ENCODE assay signal across 13 cellular contexts in genomic region chr2:174617713-174618112, GRCh38. TPM values are rescaled to one million over a fixed set of nuclear protein-coding genes. Genes with fewer than 3 reads are reported as not detected.
DNase-seq lines count a peak whose midpoint lies in the region; ATAC-seq and TF ChIP-seq lines count a peak whose summit lies in the region.
"Had no signal": no experiment of that assay in that cellular context is flagged by ENCODE, and none has a peak within 500 bp of the region (broad histone marks: within the 10 kb centered on the region; RNA-seq: fewer than 3 reads in every experiment).

No MANE protein-coding gene starts in this region.

- H2BK12ac ChIP-seq in trophoblast cell (ENCODE audit: low read length): peak overlapping the region; percentile 55
- H2BK12ac ChIP-seq in H9 (ENCODE audit: insufficient read length, low read depth, low read length): no peak overlapping the region

- H3K23me2 ChIP-seq in H9 (ENCODE audit: insufficient read length, low read depth, low read length, poor library complexity, severe bottlenecking): no peaks in the 10 kb centered on the region

- H3K4me3 Mint-ChIP-seq in CD14-positive monocyte (no peak overlapping the region), H9 (no peak overlapping the region)

- H3K36me3 Mint-ChIP-seq in CD14-positive monocyte (peaks cover 59 to 77% of the 10 kb centered on the region in 2 donors), H9 (ENCODE audit: insufficient read depth in 1 of 3, low read depth in 3 of 3) (no peaks in the 10 kb centered on the region)

- no peaks in the 10 kb centered on the region for H3K27me3 ChIP-seq in ascending aorta
- no peaks in the 10 kb centered on the region for H3K27me3 ChIP-seq in trophoblast cell (ENCODE audit: insufficient read depth, low read length)
- no peaks in the 10 kb centered on the region for H3K27me3 ChIP-seq in H9 (ENCODE audit: insufficient read depth, low read length)

- peaks cover 7 to 47% of the 10 kb centered on the region in 2 donors for H3K4me1 ChIP-seq in ascending aorta
- H3K4me1 ChIP-seq in trophoblast cell (ENCODE audit: control insufficient read depth in 1 of 2, insufficient read depth in 2 of 2, low read length in 2 of 2): peaks cover 11 to 29% of the 10 kb centered on the region in 2 experiments
- H3K4me1 ChIP-seq in H9 (ENCODE audit: insufficient read depth, low read length): no peaks in the 10 kb centered on the region

- H3K27ac Mint-ChIP-seq in CD14-positive monocyte: peak overlapping the region; percentile 16 to 93 (median 77)
- no peak overlapping the region for H3K27ac Mint-ChIP-seq in H9

- H3T11ph ChIP-seq in H9 (ENCODE audit: low read length): no peak overlapping the region

- H3K4me1 Mint-ChIP-seq in CD14-positive monocyte (peaks cover 54% of the 10 kb centered on the region), H9 (peaks cover 0 to 7% of the 10 kb centered on the region in 2 experiments; a peak in 1 of 4 replicates)

- H4K12ac ChIP-seq in trophoblast cell (ENCODE audit: low read depth, low read length): peak overlapping the region; percentile 59

- H3K9me3 ChIP-seq in ascending aorta (no peaks in the 10 kb centered on the region), trophoblast cell (ENCODE audit: insufficient read depth, low read depth, low read length) (no peaks in the 10 kb centered on the region), H9 (ENCODE audit: control insufficient read depth, low read depth, low read length) (no peaks in the 10 kb centered on the region)

- H3K4ac ChIP-seq in trophoblast cell (ENCODE audit: low read depth, low read length): peak overlapping the region; percentile 84
- H3K4ac ChIP-seq in H9 (ENCODE audit: low read depth, low read length): no peak overlapping the region

- H2BK120ac ChIP-seq in trophoblast cell (ENCODE audit: insufficient read depth, low read length, poor library complexity) (peak overlapping the region; percentile 20), H9 (ENCODE audit: low read depth, low read length, poor library complexity, severe bottlenecking) (no peak overlapping the region)

- H3K56ac ChIP-seq in H9 (ENCODE audit: insufficient read length, low read depth, low read length): no peak overlapping the region

- H3K36me3 ChIP-seq in ascending aorta (no peaks in the 10 kb centered on the region), trophoblast cell (ENCODE audit: control insufficient read depth in 1 of 2, insufficient read depth in 2 of 2, low read length in 2 of 2) (peaks cover 10 to 14% of the 10 kb centered on the region in 2 experiments)

- H3K79me2 ChIP-seq in trophoblast cell (ENCODE audit: control insufficient read depth, insufficient read depth, low read length, poor library complexity) (peaks cover 3% of the 10 kb centered on the region), H9 (ENCODE audit: insufficient read depth, low read length) (no peaks in the 10 kb centered on the region)

- intact Hi-C loops in CD14-positive monocyte (cut with micrococcal nuclease) (loop anchor here in 1 of 2 donors (5.0 kb wide), 1 partner anchor 35 kb away; no protein-coding TSS in a partner anchor), ascending aorta (cut with DNase I) (loop anchor here (1.0 to 2.0 kb wide), 2 partner anchors 45 to 66 kb away; no protein-coding TSS in a partner anchor)

- no peak overlapping the region for H3K4me3 ChIP-seq in ascending aorta
- H3K4me3 ChIP-seq in trophoblast cell (ENCODE audit: low read depth, low read length): no peak overlapping the region
- H3K4me3 ChIP-seq: K562 had no signal

- no peaks in the 10 kb centered on the region for H4K20me1 ChIP-seq in H9 (ENCODE audit: control insufficient read depth, insufficient read depth, insufficient read length)

- no peak overlapping the region for H2BK15ac ChIP-seq in H9 (ENCODE audit: low read depth, low read length)

- H3K9me3 Mint-ChIP-seq in CD14-positive monocyte: no peaks in the 10 kb centered on the region
- H3K9me3 Mint-ChIP-seq in H9: no peaks in the 10 kb centered on the region

- no CpG with 5 or more reads among the region's 3 CpGs for WGBS in trophoblast cell (ENCODE audit: extremely low coverage, insufficient coverage, insufficient read length)
- WGBS in H9 (ENCODE audit: extremely low coverage, insufficient read length, low lambda C conversion rate): no CpG with 5 or more reads among the region's 3 CpGs

- ATAC-seq in HG02938 (IDR thresholded peaks at IDR 0.05; ENCODE audit: unreplicated experiment) (peak; percentile 39), HG03342 (IDR thresholded peaks at IDR 0.05; ENCODE audit: unreplicated experiment) (no peak), GM18861 (IDR thresholded peaks at IDR 0.05; ENCODE audit: unreplicated experiment) (no peak)
- ATAC-seq: K562 had no signal

- H3K79me1 ChIP-seq in trophoblast cell (ENCODE audit: low read length) (peaks cover 25% of the 10 kb centered on the region), H9 (ENCODE audit: insufficient read depth, low read depth, low read length, poor library complexity, severe bottlenecking) (no peaks in the 10 kb centered on the region)

- DNase-seq in CD14-positive monocyte (ENCODE audit: low spot score) (no peak), ascending aorta (ENCODE audit: low spot score in 2 of 2) (no peak), trophoblast cell (no peak), H9 (no peak), SHP77 (lab: John Stamatoyannopoulos, UW) (no peak)
- DNase-seq: COR-L47; NCI-H2081; stimulated activated CD4-positive, alpha-beta T cell treated with anti-CD3 and anti-CD28 coated beads, Interleukin-2, amount 100 ng/mL, for 48 hours; stimulated activated naive CD4-positive, alpha-beta T cell treated with Interleukin-2 at 50 U/mL for 16 hours had no signal

- no peak overlapping the region for H4K5ac ChIP-seq in H9 (ENCODE audit: insufficient read length, low read depth, low read length)

- H3K14ac ChIP-seq in trophoblast cell (ENCODE audit: low read length) (peak overlapping the region; percentile 79), H9 (ENCODE audit: insufficient read depth, low read length) (no peak overlapping the region)

- no peak overlapping the region for H3K9ac ChIP-seq in trophoblast cell (ENCODE audit: low read length)
- no peak overlapping the region for H3K9ac ChIP-seq in H9 (ENCODE audit: extremely low read depth, insufficient read length, low read length)

- peak overlapping the region; percentile 84 for H4K91ac ChIP-seq in trophoblast cell (ENCODE audit: low read depth, low read length)
- no peak overlapping the region for H4K91ac ChIP-seq in H9 (ENCODE audit: insufficient read length, low read depth, low read length)

- H2AFZ ChIP-seq in trophoblast cell (ENCODE audit: insufficient read depth, low read length, poor library complexity) (no peak overlapping the region), H9 (ENCODE audit: low read length) (no peak overlapping the region)

- H2AK5ac ChIP-seq in trophoblast cell (ENCODE audit: low read length) (peak overlapping the region; percentile 64), H9 (ENCODE audit: insufficient read length, low read length) (no peak overlapping the region)

- H3K27ac ChIP-seq in ascending aorta (peak overlapping the region; percentile 81 to 82), trophoblast cell (ENCODE audit: low read depth, low read length) (peak overlapping the region; percentile 68), H9 (ENCODE audit: insufficient read length, low read depth, low read length) (no peak overlapping the region)

- H3K18ac ChIP-seq in trophoblast cell (ENCODE audit: low read length): peak overlapping the region; percentile 83
- H3K18ac ChIP-seq in H9 (ENCODE audit: insufficient read length, low read depth, low read length): no peak overlapping the region

- no peak overlapping the region for H4K8ac ChIP-seq in trophoblast cell (ENCODE audit: low read depth, low read length)
- no peak overlapping the region for H4K8ac ChIP-seq in H9 (replicated peaks; ENCODE audit: insufficient read length, low read depth, low read length)

- TF ChIP-seq CTCF in CD14-positive monocyte (IDR thresholded peaks at IDR 0.05) (no peak), ascending aorta (IDR thresholded peaks at IDR 0.05) (no peak), H9 (conservative IDR thresholded peaks at IDR 0.05) (no peak)

- H3K4me2 ChIP-seq in trophoblast cell (ENCODE audit: low read length): no peak overlapping the region
- H3K4me2 ChIP-seq in H9 (ENCODE audit: insufficient read depth, insufficient read length, low read length): no peak overlapping the region

- H2BK5ac ChIP-seq in trophoblast cell (ENCODE audit: low read depth, low read length, poor library complexity) (peak overlapping the region; percentile 72), H9 (ENCODE audit: insufficient read length, low read length) (no peak overlapping the region)

- H3K27me3 Mint-ChIP-seq in CD14-positive monocyte (ENCODE audit: low read depth in 3 of 3) (peaks cover 0 to 1% (median 0%) of the 10 kb centered on the region in 3 donors), H9 (ENCODE audit: low read depth) (no peaks in the 10 kb centered on the region; the same call in 1 of the 2 replicates)

- H2BK20ac ChIP-seq in H9 (ENCODE audit: low read depth, low read length, poor library complexity, severe bottlenecking): no peak overlapping the region

- H3K23ac ChIP-seq in trophoblast cell (ENCODE audit: low read length) (no peak overlapping the region), H9 (ENCODE audit: insufficient read length, low read depth, low read length) (no peak overlapping the region)

RNA-seq across cellular contexts. Expression of gene WIPF1, which starts 20.1 kb away (rescaled TPM):
- polyA plus RNA-seq in CD14-positive monocyte: 10 to 100 TPM; 43.9 to 74.3 TPM
- total RNA-seq in ascending aorta: 26.1 TPM
- 113 and 120 TPM in 2 replicates for polyA plus RNA-seq in trophoblast cell (2013)
- total RNA-seq in H9 (2021): 5.1 and 6.2 TPM in 2 replicates

Comparison
In these comparisons a context has a peak if more than half of its experiments do, and no peak if none do; other contexts are left out.
1. H3K27ac Mint-ChIP-seq: peak in CD14-positive monocyte (7 of 7); none in H9 (0 of 3).